8 cellular contexts compared by ENCODE assay signal in the genomic region with DNA sequence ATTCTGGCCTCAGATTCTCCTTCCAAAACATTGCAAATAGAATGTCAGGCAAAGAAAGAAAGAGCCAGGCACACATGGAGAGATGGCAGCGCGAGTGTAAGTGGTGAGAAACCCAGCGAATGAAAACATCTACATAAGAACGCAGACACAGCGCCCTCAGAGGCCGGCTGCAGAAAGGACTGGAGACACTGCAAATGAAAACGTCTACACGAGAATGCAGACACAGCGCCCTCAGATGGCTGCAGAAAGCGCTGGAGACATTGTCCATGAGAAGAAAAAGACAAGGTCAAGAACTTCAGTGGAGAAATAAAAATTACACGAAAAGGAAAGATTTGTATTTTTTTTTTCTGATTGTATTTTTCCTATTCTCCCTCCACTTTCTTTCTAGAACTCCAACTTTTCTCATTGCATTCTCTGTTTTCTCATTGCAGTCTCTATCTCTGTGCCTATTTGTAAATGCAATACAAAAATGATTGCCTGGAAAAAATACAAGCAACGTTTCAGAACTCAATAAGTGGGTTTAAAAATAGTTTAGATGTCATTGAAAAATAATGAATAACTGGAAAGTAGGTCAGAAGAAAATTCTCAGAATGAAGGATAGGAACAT.
DNase-seq lines count a peak whose midpoint lies in the region; ATAC-seq and TF ChIP-seq lines count a peak whose summit lies in the region.

No MANE protein-coding gene starts in this region.

- TF ChIP-seq CTCF in AG09319 (IDR thresholded peaks at IDR 0.05; ENCODE audit: low read depth, low read length) = peak; percentile 100
- peak; percentile 60 for TF ChIP-seq CTCF in coronary artery (IDR thresholded peaks at IDR 0.05)
- peak; percentile 79 to 90 (median 84) for TF ChIP-seq CTCF in right lobe of liver (IDR thresholded peaks at IDR 0.05)

- no peaks in the 10 kb centered on the region for H3K36me3 ChIP-seq in right lobe of liver

- TF ChIP-seq POLR2A in right lobe of liver (IDR thresholded peaks at IDR 0.05) = no peak

- H3K4me1 ChIP-seq in right lobe of liver = no peaks in the 10 kb centered on the region

- DNase-seq in AG09319 (ENCODE audit: extremely low read depth, low read depth) (peak; percentile 74), NCI-H526 (lab: John Stamatoyannopoulos, UW) (peak; percentile 83 to 92), coronary artery (ENCODE audit: low spot score) (no peak), right lobe of liver (peak; percentile 68 to 79 (median 71))
- peak; percentile 85 for DNase-seq in activated CD4-positive, alpha-beta T cell treated with anti-CD3 and anti-CD28 coated beads for 48 hours
- peak; percentile 42 to 63 (median 45) for DNase-seq in stimulated activated CD4-positive, alpha-beta T cell treated with anti-CD3 and anti-CD28 coated beads, TNF-alpha, amount 100 ng/mL, for 48 hours (ENCODE audit: low read depth in 3 of 3)

- H3K27me3 ChIP-seq in right lobe of liver = peaks cover 6 to 11% of the 10 kb centered on the region in 2 donors

- H3K9me3 ChIP-seq in right lobe of liver = no peaks in the 10 kb centered on the region

- intact Hi-C loops in right lobe of liver (cut with DNase I) = no loop called here

- ATAC-seq in GM19023 (IDR thresholded peaks at IDR 0.05; ENCODE audit: unreplicated experiment) (peak; percentile 60), HG03571 (IDR thresholded peaks at IDR 0.05; ENCODE audit: unreplicated experiment) (peak; percentile 71), right lobe of liver (peak; percentile 74 to 89 (median 81))

- H3K4me3 ChIP-seq in coronary artery (no peak overlapping the region), right lobe of liver (no peak overlapping the region)

- H3K27ac ChIP-seq in coronary artery (no peak overlapping the region), right lobe of liver (no peak overlapping the region)

- 0% methylated on average over 12 of the region's 12 CpGs for WGBS in right lobe of liver (ENCODE audit: insufficient coverage, low coverage, low lambda C conversion rate, missing lambda C conversion rate)
